In the genomic region with DNA sequence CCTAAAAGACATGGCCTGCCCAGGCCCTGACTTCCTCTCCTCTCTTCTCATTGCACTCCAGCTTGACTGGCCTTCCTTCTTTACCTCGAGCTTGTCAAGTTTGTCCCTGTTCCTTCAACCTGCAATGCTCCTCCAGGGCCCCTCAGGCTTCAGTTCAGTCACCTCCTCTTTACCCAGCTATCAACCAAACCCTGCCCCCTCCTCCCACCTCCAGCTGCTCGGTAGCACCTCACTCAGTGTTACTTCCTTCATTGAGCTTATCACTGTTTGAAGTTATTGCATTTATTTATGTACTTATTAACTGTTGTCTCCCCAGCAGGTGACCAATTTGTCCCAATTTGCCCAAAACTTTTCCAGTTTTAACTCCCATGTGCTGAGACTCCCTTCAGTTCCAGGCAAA, we compare ENCODE assay signal across 27 cellular contexts.
"Had no signal": no experiment of that assay in that cellular context is flagged by ENCODE, and none has a peak within 500 bp of the region (broad histone marks: within the 10 kb centered on the region; RNA-seq: fewer than 3 reads in every experiment).

No MANE protein-coding gene starts in this region.

- H3K9me3 Mint-ChIP-seq: activated CD4-positive, alpha-beta memory T cell treated with anti-CD3 and anti-CD28 coated beads, Interleukin-2, amount 10 ng/mL, durations not matched to agents 7 days and 5 days; activated CD4-positive, alpha-beta T cell treated with anti-CD3 and anti-CD28 coated beads, Interleukin-2, amount 10 ng/mL, durations not matched to agents 7 days and 5 days; activated naive CD4-positive, alpha-beta T cell treated with anti-CD3 and anti-CD28 coated beads, Interleukin-2, amount 50 U/mL, for 24 hours; activated naive CD8-positive, alpha-beta T cell treated with anti-CD3 and anti-CD28 coated beads, Interleukin-2, amount 50 U/mL, for 24 hours; activated T-cell treated with anti-CD3 and anti-CD28 coated beads, Interleukin-2, amount 50 U/mL, for 4 hours; activated T-helper 2 cell treated with anti-CD3 and anti-CD28 coated beads, Interferon-gamma antibody, Interleukin-2, Interleukin-4, amounts not matched to agents 10 μg/mL and 5 μg/mL and 100 μg/mL, durations not matched to agents 14 hours and 24 hours and 36 hours; naive thymus-derived CD8-positive, alpha-beta T cell had no signal

- H3K4me1 ChIP-seq: parathyroid adenoma, upper lobe of right lung had no signal

- H3K9me3 ChIP-seq: gastroesophageal sphincter, psoas muscle, sigmoid colon, suprapubic skin, tibial artery, upper lobe of right lung had no signal

- ATAC-seq: activated naive CD8-positive, alpha-beta T cell treated with anti-CD3 and anti-CD28 coated beads, Interleukin-2, amount 50 U/mL, for 24 hours; activated T-cell treated with anti-CD3 and anti-CD28 coated beads, Interleukin-2, amount 50 U/mL, for 4 hours; naive thymus-derived CD8-positive, alpha-beta T cell; psoas muscle; stimulated activated naive B cell treated with anti-CD40 and anti-IgM and Interleukin-4, amounts not matched to agents 10 μg/mL and 1 μg/mL and 100 μg/mL, for 72 hours had no signal

- H3K27ac ChIP-seq: gastroesophageal sphincter, hepatocyte, neural progenitor cell, parathyroid adenoma, psoas muscle, suprapubic skin, tibial artery, upper lobe of right lung had no signal

- H3K27ac Mint-ChIP-seq: activated CD4-positive, alpha-beta memory T cell treated with anti-CD3 and anti-CD28 coated beads, Interleukin-2, amount 10 ng/mL, durations not matched to agents 7 days and 5 days; activated CD4-positive, alpha-beta T cell treated with anti-CD3 and anti-CD28 coated beads, Interleukin-2, amount 10 ng/mL, durations not matched to agents 7 days and 5 days; activated naive CD4-positive, alpha-beta T cell treated with anti-CD3 and anti-CD28 coated beads, Interleukin-2, amount 50 U/mL, for 24 hours; activated naive CD8-positive, alpha-beta T cell treated with anti-CD3 and anti-CD28 coated beads, Interleukin-2, amount 50 U/mL, for 24 hours; activated T-helper 2 cell treated with anti-CD3 and anti-CD28 coated beads, Interferon-gamma antibody, Interleukin-2, Interleukin-4, amounts not matched to agents 10 μg/mL and 5 μg/mL and 100 μg/mL, durations not matched to agents 14 hours and 24 hours and 36 hours; naive thymus-derived CD8-positive, alpha-beta T cell; neural progenitor cell; stimulated activated naive B cell treated with anti-CD40 and anti-IgM and Interleukin-4, amounts not matched to agents 10 μg/mL and 1 μg/mL and 100 μg/mL, for 72 hours had no signal

- H3K27me3 ChIP-seq: gastroesophageal sphincter, hepatocyte, neural progenitor cell, sigmoid colon, suprapubic skin, tibial artery, upper lobe of right lung had no signal

- H3K4me3 Mint-ChIP-seq: activated CD4-positive, alpha-beta memory T cell treated with anti-CD3 and anti-CD28 coated beads, Interleukin-2, amount 10 ng/mL, durations not matched to agents 7 days and 5 days; activated CD4-positive, alpha-beta T cell treated with anti-CD3 and anti-CD28 coated beads, Interleukin-2, amount 10 ng/mL, durations not matched to agents 7 days and 5 days; activated naive CD4-positive, alpha-beta T cell treated with anti-CD3 and anti-CD28 coated beads, Interleukin-2, amount 50 U/mL, for 24 hours; activated naive CD8-positive, alpha-beta T cell treated with anti-CD3 and anti-CD28 coated beads, Interleukin-2, amount 50 U/mL, for 24 hours; activated T-cell treated with anti-CD3 and anti-CD28 coated beads, Interleukin-2, amount 50 U/mL, for 4 hours; naive thymus-derived CD8-positive, alpha-beta T cell; neural progenitor cell; stimulated activated naive B cell treated with anti-CD40 and anti-IgM and Interleukin-4, amounts not matched to agents 10 μg/mL and 1 μg/mL and 100 μg/mL, for 72 hours had no signal

- H3K4me2 ChIP-seq: hepatocyte, neural progenitor cell had no signal

- H3K9ac ChIP-seq: neural progenitor cell, parathyroid adenoma had no signal

- H3K79me2 ChIP-seq: hepatocyte, parathyroid adenoma had no signal

- H3K36me3 Mint-ChIP-seq: activated naive CD4-positive, alpha-beta T cell treated with anti-CD3 and anti-CD28 coated beads, Interleukin-2, amount 50 U/mL, for 24 hours; naive thymus-derived CD8-positive, alpha-beta T cell; neural progenitor cell had no signal

- H3K36me3 ChIP-seq: gastroesophageal sphincter, neural progenitor cell, sigmoid colon, suprapubic skin, tibial artery, upper lobe of right lung had no signal

- H3K4me3 ChIP-seq: gastroesophageal sphincter, hepatocyte, neural progenitor cell, psoas muscle, sigmoid colon, suprapubic skin, tibial artery, upper lobe of right lung had no signal

- H3K4me1 Mint-ChIP-seq: activated CD4-positive, alpha-beta memory T cell treated with anti-CD3 and anti-CD28 coated beads, Interleukin-2, amount 10 ng/mL, durations not matched to agents 7 days and 5 days; activated CD4-positive, alpha-beta T cell treated with anti-CD3 and anti-CD28 coated beads, Interleukin-2, amount 10 ng/mL, durations not matched to agents 7 days and 5 days; activated naive CD4-positive, alpha-beta T cell treated with anti-CD3 and anti-CD28 coated beads, Interleukin-2, amount 50 U/mL, for 24 hours had no signal

- H3K27me3 Mint-ChIP-seq: activated naive CD4-positive, alpha-beta T cell treated with anti-CD3 and anti-CD28 coated beads, Interleukin-2, amount 50 U/mL, for 24 hours had no signal

- DNase-seq: activated CD4-positive, alpha-beta memory T cell treated with anti-CD3 and anti-CD28 coated beads, Interleukin-2, amount 10 ng/mL, durations not matched to agents 7 days and 5 days; activated CD4-positive, alpha-beta T cell treated with anti-CD3 and anti-CD28 coated beads for 1 hour; activated CD4-positive, alpha-beta T cell treated with anti-CD3 and anti-CD28 coated beads, Interleukin-2, amount 10 ng/mL, durations not matched to agents 7 days and 5 days; activated CD8-positive, alpha-beta memory T cell treated with anti-CD3 and anti-CD28 coated beads, Interleukin-2, amount 50 U/mL, for 48 hours; activated naive CD8-positive, alpha-beta T cell treated with anti-CD3 and anti-CD28 coated beads, Interleukin-2, amount 50 U/mL, for 24 hours; activated T-cell treated with anti-CD3 and anti-CD28 coated beads, Interleukin-2, amount 50 U/mL, for 4 hours; effector CD8-positive, alpha-beta T cell; erythroblast; midbrain; naive thymus-derived CD8-positive, alpha-beta T cell; occipital lobe; small intestine; stimulated activated CD4-positive, alpha-beta T cell treated with anti-CD3 and anti-CD28 coated beads, Interleukin-15, amount 100 ng/mL, for 24 hours; stimulated activated CD4-positive, alpha-beta T cell treated with anti-CD3 and anti-CD28 coated beads, Interleukin-2, amount 100 ng/mL, for 24 hours; stimulated activated naive B cell treated with anti-CD40 and anti-IgM and Interleukin-4, amounts not matched to agents 10 μg/mL and 1 μg/mL and 100 μg/mL, for 72 hours; T-helper 2 cell; tibial artery; upper lobe of right lung had no signal
